ENCODE assay signal across 20 cellular contexts in the genomic region with DNA sequence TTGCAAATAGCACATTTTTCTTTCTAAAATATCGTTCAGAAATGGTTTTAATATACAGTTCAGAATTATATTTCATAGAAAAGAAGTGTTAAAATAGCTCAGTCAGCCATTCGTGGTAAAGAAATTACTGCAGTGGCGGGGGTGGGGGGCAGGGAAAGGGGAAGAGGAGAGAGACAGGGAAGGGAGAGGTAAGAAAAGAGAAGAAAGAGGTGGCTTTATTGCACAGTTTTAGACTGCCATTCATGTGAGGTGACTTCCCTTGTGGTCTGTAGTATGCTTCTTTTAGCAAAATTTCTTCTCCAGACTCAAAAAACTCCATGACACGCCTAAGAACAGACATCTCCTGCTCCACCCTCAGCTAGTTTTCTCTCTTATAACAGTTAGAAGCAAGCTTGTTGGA.
DNase-seq lines count a peak whose midpoint lies in the region; ATAC-seq and TF ChIP-seq lines count a peak whose summit lies in the region.
"Had no signal": no experiment of that assay in that cellular context is flagged by ENCODE, and none has a peak within 500 bp of the region (broad histone marks: within the 10 kb centered on the region; RNA-seq: fewer than 3 reads in every experiment).

No MANE protein-coding gene starts in this region.

- no peaks in the 10 kb centered on the region for H3K4me1 Mint-ChIP-seq in stimulated activated memory B cell treated with anti-CD40 and anti-IgM and Interleukin-4, amounts not matched to agents 10 μg/mL and 1 μg/mL and 100 μg/mL, for 72 hours
- H3K4me1 Mint-ChIP-seq: CD14-positive monocyte; CD8-positive, alpha-beta memory T cell had no signal

- POLR2A ChIA-PET in HEK293T (lab: Yijun Ruan, JAX), result no interaction called here

- no peak overlapping the region for H3K27ac Mint-ChIP-seq in stimulated activated memory B cell treated with anti-CD40 and anti-IgM and Interleukin-4, amounts not matched to agents 10 μg/mL and 1 μg/mL and 100 μg/mL, for 72 hours
- H3K27ac Mint-ChIP-seq: CD14-positive monocyte; CD4-positive, alpha-beta T cell; CD8-positive, alpha-beta memory T cell had no signal

- no peaks in the 10 kb centered on the region for H3K9me3 Mint-ChIP-seq in stimulated activated memory B cell treated with anti-CD40 and anti-IgM and Interleukin-4, amounts not matched to agents 10 μg/mL and 1 μg/mL and 100 μg/mL, for 72 hours
- H3K9me3 Mint-ChIP-seq: CD14-positive monocyte; CD4-positive, alpha-beta T cell; CD8-positive, alpha-beta memory T cell had no signal

- no peaks in the 10 kb centered on the region for H3K36me3 Mint-ChIP-seq in stimulated activated memory B cell treated with anti-CD40 and anti-IgM and Interleukin-4, amounts not matched to agents 10 μg/mL and 1 μg/mL and 100 μg/mL, for 72 hours
- H3K36me3 Mint-ChIP-seq: CD14-positive monocyte; CD8-positive, alpha-beta memory T cell had no signal

- ATAC-seq in stimulated activated memory B cell treated with anti-CD40 and anti-IgM and Interleukin-4, amounts not matched to agents 10 μg/mL and 1 μg/mL and 100 μg/mL, for 72 hours, result peak; percentile 25
- no peak for ATAC-seq in GM19035 (IDR thresholded peaks at IDR 0.05; ENCODE audit: unreplicated experiment)
- ATAC-seq: A549, GM12878 had no signal

- CTCF ChIA-PET in HEK293T (lab: Yijun Ruan, JAX), result interaction anchor here (0.6 kb wide), 1 partner anchor 287 kb away, joined by 3 read pairs; no protein-coding TSS in a partner anchor

- no peaks in the 10 kb centered on the region for H3K27me3 Mint-ChIP-seq in stimulated activated memory B cell treated with anti-CD40 and anti-IgM and Interleukin-4, amounts not matched to agents 10 μg/mL and 1 μg/mL and 100 μg/mL, for 72 hours

- H3K4me3 Mint-ChIP-seq in stimulated activated memory B cell treated with anti-CD40 and anti-IgM and Interleukin-4, amounts not matched to agents 10 μg/mL and 1 μg/mL and 100 μg/mL, for 72 hours, result no peak overlapping the region
- H3K4me3 Mint-ChIP-seq: CD14-positive monocyte; CD4-positive, alpha-beta T cell; CD8-positive, alpha-beta memory T cell had no signal

- DNase-seq in NOMO-1 treated with DMSO at 0.1 percent for 48 hours (lab: John Stamatoyannopoulos, UW; ENCODE audit: unreplicated experiment) (peak; percentile 25), NOMO-1 treated with dmso at 0.1 percent for 144 hours (lab: John Stamatoyannopoulos, UW; ENCODE audit: unreplicated experiment) (no peak), SKM-1 treated with dmso at 0.1 percent for 144 hours (lab: John Stamatoyannopoulos, UW; ENCODE audit: unreplicated experiment) (peak; percentile 28), HEK293T (ENCODE audit: extremely low spot score) (no peak)
- DNase-seq: 8988T; ACHN; AML-193; BE2C; CD4-positive, alpha-beta T cell; CD8-positive, alpha-beta memory T cell; DMS 273 treated with DMSO at 0.1 percent for 48 hours; DMS79; EL; GDM1; GOT3 had no signal

TF ChIP-seq in HEK293T, 16 proteins besides CTCF, POLR2A, EP300 and RAD21:
- TF ChIP-seq TARDBP (IDR thresholded peaks at IDR 0.05) (no peak), ARNT (IDR thresholded peaks at IDR 0.05) (no peak), SUZ12 (IDR thresholded peaks at IDR 0.05) (no peak), ELF4 (IDR thresholded peaks at IDR 0.05) (no peak), LEF1 (IDR thresholded peaks at IDR 0.05; ENCODE audit: borderline replicate concordance) (no peak), FOXK2 (IDR thresholded peaks at IDR 0.05) (no peak), BHLHE40 (IDR thresholded peaks at IDR 0.05; ENCODE audit: borderline replicate concordance) (no peak), SP1 (IDR thresholded peaks at IDR 0.05) (no peak), HDGF (IDR thresholded peaks at IDR 0.05; ENCODE audit: borderline replicate concordance) (no peak), L3MBTL2 (conservative IDR thresholded peaks at IDR 0.05) (no peak), CTBP1 (IDR thresholded peaks at IDR 0.05; ENCODE audit: borderline replicate concordance) (no peak), FOXM1 (IDR thresholded peaks at IDR 0.05; ENCODE audit: borderline replicate concordance) (no peak), FOXA1 (IDR thresholded peaks at IDR 0.05) (no peak), NFRKB (IDR thresholded peaks at IDR 0.05) (no peak)
- TF ChIP-seq, protein P1, sequence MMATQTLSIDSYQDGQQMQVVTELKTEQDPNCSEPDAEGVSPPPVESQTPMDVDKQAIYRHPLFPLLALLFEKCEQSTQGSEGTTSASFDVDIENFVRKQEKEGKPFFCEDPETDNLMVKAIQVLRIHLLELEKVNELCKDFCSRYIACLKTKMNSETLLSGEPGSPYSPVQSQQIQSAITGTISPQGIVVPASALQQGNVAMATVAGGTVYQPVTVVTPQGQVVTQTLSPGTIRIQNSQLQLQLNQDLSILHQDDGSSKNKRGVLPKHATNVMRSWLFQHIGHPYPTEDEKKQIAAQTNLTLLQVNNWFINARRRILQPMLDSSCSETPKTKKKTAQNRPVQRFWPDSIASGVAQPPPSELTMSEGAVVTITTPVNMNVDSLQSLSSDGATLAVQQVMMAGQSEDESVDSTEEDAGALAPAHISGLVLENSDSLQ (IDR thresholded peaks at IDR 0.05), result no peak

Comparison
In these comparisons a context has a peak if more than half of its experiments do, and no peak if none do; other contexts are left out.
1. DNase-seq: peak in NOMO-1 treated with DMSO at 0.1 percent for 48 hours (single experiment) and SKM-1 treated with dmso at 0.1 percent for 144 hours (single experiment); none in NOMO-1 treated with dmso at 0.1 percent for 144 hours (single experiment) and HEK293T (single experiment).